ENCODE assay signal across 15 cellular contexts in the genomic region with DNA sequence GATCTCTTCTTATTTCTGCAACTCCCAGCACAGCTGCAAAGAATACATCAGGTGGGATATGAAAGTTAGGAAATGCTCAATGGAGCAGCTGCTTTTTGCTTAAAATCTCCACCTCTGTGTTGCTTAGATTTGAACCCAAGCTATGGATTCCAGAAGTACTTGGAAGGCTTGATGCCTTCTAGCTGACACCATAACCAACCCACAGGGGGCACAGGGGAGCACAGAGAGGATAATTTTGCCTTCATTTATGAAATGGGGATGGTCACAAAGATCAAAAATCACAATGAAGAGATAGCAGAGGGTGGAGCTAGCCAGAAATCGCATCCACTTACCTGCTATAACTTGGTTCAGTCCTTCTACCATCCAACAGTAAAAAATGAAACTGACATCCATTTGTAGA.
DNase-seq lines count a peak whose midpoint lies in the region; ATAC-seq and TF ChIP-seq lines count a peak whose summit lies in the region.
"Had no signal": no experiment of that assay in that cellular context is flagged by ENCODE, and none has a peak within 500 bp of the region (broad histone marks: within the 10 kb centered on the region; RNA-seq: fewer than 3 reads in every experiment).

No MANE protein-coding gene starts in this region.

- BruUV-seq in IMR-90 (replicated peaks; lab: Mats Ljungman, UMichigan): no TSS peak

- ATAC-seq in IMR-90 (ENCODE audit: low read depth) (no peak), lower lobe of right lung (no peak)

- no peak overlapping the region for H3K56ac ChIP-seq in IMR-90 (ENCODE audit: extremely low read depth, insufficient read depth, low read length)

- dilution Hi-C loops in IMR-90 (cut with HindIII; ENCODE audit: low sequenced_read_pairs, unreplicated experiment): no loop called here

- peaks cover 0 to 5% of the 10 kb centered on the region in 2 experiments; a peak in 1 of 4 replicates for H3K79me1 ChIP-seq in IMR-90 (ENCODE audit: low read depth in 1 of 2, low read length in 2 of 2)

- H3K4me1 ChIP-seq in IMR-90 (ENCODE audit: control insufficient read depth, insufficient read depth, low read length): peaks cover 5% of the 10 kb centered on the region
- H3K4me1 ChIP-seq in lower lobe of right lung: peaks cover 5% of the 10 kb centered on the region

- in situ Hi-C loops in IMR-90 (cut with MboI; ENCODE audit: low sequenced_read_pairs) (no loop called here), brain microvascular endothelial cell (cut with HindIII; ENCODE audit: low pct_ligation_motif_present, low sequenced_read_pairs) (no loop called here)

- no peak overlapping the region for H2BK20ac ChIP-seq in IMR-90 (ENCODE audit: low read depth, low read length)

- no peak overlapping the region for H3K27ac Mint-ChIP-seq in neural crest cell (ENCODE audit: unreplicated experiment)
- no peak overlapping the region for H3K27ac Mint-ChIP-seq in activated naive CD4-positive, alpha-beta T cell treated with anti-CD3 and anti-CD28 coated beads for 36 hours
- H3K27ac Mint-ChIP-seq: activated CD4-positive, alpha-beta T cell treated with anti-CD3 and anti-CD28 coated beads, Interleukin-2, amount 10 ng/mL, durations not matched to agents 7 days and 5 days; naive B cell had no signal

- no peak overlapping the region for H4K91ac ChIP-seq in IMR-90 (ENCODE audit: insufficient read depth, low read depth, low read length)

- no peaks in the 10 kb centered on the region for H3K27me3 ChIP-seq in GM06990 (replicated peaks; ENCODE audit: control insufficient read depth, insufficient read depth, low read length)
- no peaks in the 10 kb centered on the region for H3K27me3 ChIP-seq in IMR-90 (ENCODE audit: control insufficient read depth, insufficient read depth, low read length)
- no peaks in the 10 kb centered on the region for H3K27me3 ChIP-seq in brain microvascular endothelial cell (replicated peaks)
- H3K27me3 ChIP-seq in lower lobe of right lung (ENCODE audit: low read depth): no peaks in the 10 kb centered on the region
- H3K27me3 ChIP-seq: suprapubic skin had no signal

- H3K27ac ChIP-seq in IMR-90 (ENCODE audit: insufficient read depth, low read length) (no peak overlapping the region), brain microvascular endothelial cell (no peak overlapping the region), lower lobe of right lung (no peak overlapping the region)

- H3K9me3 ChIP-seq in IMR-90 (ENCODE audit: control insufficient read depth, insufficient read depth, low read length) (no peaks in the 10 kb centered on the region), lower lobe of right lung (no peaks in the 10 kb centered on the region)
- H3K9me3 ChIP-seq: suprapubic skin had no signal

- H3K14ac ChIP-seq in IMR-90 (replicated peaks; ENCODE audit: low read depth, low read length): no peak overlapping the region

- POLR2A ChIA-PET in IMR-90 (lab: Charles Lee; ENCODE audit: unreplicated experiment): no interaction called here

- no peak overlapping the region for H2AFZ ChIP-seq in IMR-90 (replicated peaks; ENCODE audit: low read length, poor library complexity)

- no peaks in the 10 kb centered on the region for H3K9me3 Mint-ChIP-seq in neural crest cell
- H3K9me3 Mint-ChIP-seq in activated naive CD4-positive, alpha-beta T cell treated with anti-CD3 and anti-CD28 coated beads for 36 hours: no peaks in the 10 kb centered on the region
- H3K9me3 Mint-ChIP-seq: activated CD4-positive, alpha-beta T cell treated with anti-CD3 and anti-CD28 coated beads, Interleukin-2, amount 10 ng/mL, durations not matched to agents 7 days and 5 days; naive B cell had no signal

- H2BK5ac ChIP-seq in IMR-90 (ENCODE audit: low read depth, low read length, poor library complexity, severe bottlenecking): no peak overlapping the region

- no peak overlapping the region for H3K4me2 ChIP-seq in IMR-90 (ENCODE audit: low read depth, low read length)

- no peaks in the 10 kb centered on the region for H4K20me1 ChIP-seq in IMR-90 (ENCODE audit: insufficient read depth, low read length)

- no peak overlapping the region for H3K4ac ChIP-seq in IMR-90 (ENCODE audit: low read depth, low read length)

- TF ChIP-seq RAD21 in IMR-90 (IDR thresholded peaks at IDR 0.05; ENCODE audit: low read length): no peak

- whole genome bisulfite sequencing in IMR-90 (ENCODE audit: extremely low coverage in 2 of 2, insufficient read length in 1 of 2), 2 experiments: no CpG with 5 or more reads among the region's 1 CpG

- no peak overlapping the region for H4K8ac ChIP-seq in IMR-90 (ENCODE audit: low read depth in 2 of 2, low read length in 2 of 2)

- CTCF ChIA-PET in IMR-90 (lab: Yijun Ruan, JAX): no interaction called here
- CTCF ChIA-PET in activated naive CD4-positive, alpha-beta T cell treated with anti-CD3 and anti-CD28 coated beads for 36 hours (lab: Charles Lee): no interaction called here

- H3K36me3 ChIP-seq in GM06990 (ENCODE audit: control insufficient read depth, insufficient read depth, low read length) (no peaks in the 10 kb centered on the region; the same call in 1 of the 2 replicates), IMR-90 (ENCODE audit: control insufficient read depth, insufficient read depth, low read length) (peaks cover 16% of the 10 kb centered on the region), brain microvascular endothelial cell (replicated peaks) (peaks cover 42% of the 10 kb centered on the region), lower lobe of right lung (no peaks in the 10 kb centered on the region)
- H3K36me3 ChIP-seq: suprapubic skin had no signal

- no peak for DNase-seq in GM06990 (ENCODE audit: extremely low read depth, insufficient read length)
- no peak for DNase-seq in IMR-90
- no peak for DNase-seq in brain microvascular endothelial cell
- DNase-seq in neural crest cell (ENCODE audit: low read depth, low spot score): no peak
- DNase-seq in NCI-H2196 treated with DMSO at 0.1 percent for 48 hours (lab: John Stamatoyannopoulos, UW; ENCODE audit: unreplicated experiment): no peak
- DNase-seq in activated naive CD4-positive, alpha-beta T cell treated with anti-CD3 and anti-CD28 coated beads for 36 hours: no peak
- no peak for DNase-seq in lower lobe of right lung
- DNase-seq in NCI-H128 (lab: John Stamatoyannopoulos, UW; ENCODE audit: unreplicated experiment): no peak
- DNase-seq: activated CD4-positive, alpha-beta T cell treated with anti-CD3 and anti-CD28 coated beads, Interleukin-2, amount 10 ng/mL, durations not matched to agents 7 days and 5 days; activated effector memory CD4-positive, alpha-beta T cell treated with anti-CD3 and anti-CD28 coated beads, Interleukin-2, amount 50 U/mL, for 16 hours; central memory CD4-positive, alpha-beta T cell; COR-L47; naive B cell; NCI-H1930 had no signal

- TF ChIP-seq CTCF in GM06990 (IDR thresholded peaks at IDR 0.05; ENCODE audit: insufficient read depth, low read length, poor library complexity, severe bottlenecking) (peak; percentile 20), IMR-90 (conservative IDR thresholded peaks at IDR 0.05; ENCODE audit: low read depth, low read length) (0 out of 2 replicates have a peak, but pooled peaks have one; percentile 29), brain microvascular endothelial cell (IDR thresholded peaks at IDR 0.05; ENCODE audit: low read depth, low read length, missing control alignments) (peak; percentile 63), neural crest cell (conservative IDR thresholded peaks at IDR 0.05) (peak; percentile 26), lower lobe of right lung (IDR thresholded peaks at IDR 0.05) (no peak)

- no peak overlapping the region for H3K23ac ChIP-seq in IMR-90 (ENCODE audit: low read depth, low read length)

- H3K4me1 Mint-ChIP-seq in neural crest cell: peaks cover 13% of the 10 kb centered on the region
- H3K4me1 Mint-ChIP-seq in activated naive CD4-positive, alpha-beta T cell treated with anti-CD3 and anti-CD28 coated beads for 36 hours (ENCODE audit: low read depth): peaks cover 2% of the 10 kb centered on the region
- H3K4me1 Mint-ChIP-seq: activated CD4-positive, alpha-beta T cell treated with anti-CD3 and anti-CD28 coated beads, Interleukin-2, amount 10 ng/mL, durations not matched to agents 7 days and 5 days; naive B cell had no signal

- H3K36me3 Mint-ChIP-seq in neural crest cell (ENCODE audit: low read depth): peaks cover 4% of the 10 kb centered on the region
- no peaks in the 10 kb centered on the region for H3K36me3 Mint-ChIP-seq in activated naive CD4-positive, alpha-beta T cell treated with anti-CD3 and anti-CD28 coated beads for 36 hours (ENCODE audit: low read depth)
- H3K36me3 Mint-ChIP-seq: naive B cell had no signal

- no peak overlapping the region for H3K9ac ChIP-seq in IMR-90 (ENCODE audit: low read depth, low read length)

- no peak overlapping the region for H2AK5ac ChIP-seq in IMR-90 (ENCODE audit: low read depth, low read length)

- no peak overlapping the region for H2BK120ac ChIP-seq in IMR-90 (ENCODE audit: low read depth, low read length)

- no peak overlapping the region for H2AK9ac ChIP-seq in IMR-90 (replicated peaks; ENCODE audit: low read depth, low read length, poor library complexity)

- H3K27me3 Mint-ChIP-seq in neural crest cell (ENCODE audit: low read depth): no peaks in the 10 kb centered on the region
- no peaks in the 10 kb centered on the region for H3K27me3 Mint-ChIP-seq in activated naive CD4-positive, alpha-beta T cell treated with anti-CD3 and anti-CD28 coated beads for 36 hours (ENCODE audit: low read depth)
- H3K27me3 Mint-ChIP-seq: activated CD4-positive, alpha-beta T cell treated with anti-CD3 and anti-CD28 coated beads, Interleukin-2, amount 10 ng/mL, durations not matched to agents 7 days and 5 days; naive B cell had no signal

- no peak for TF ChIP-seq POLR2A in IMR-90 (IDR thresholded peaks at IDR 0.05; ENCODE audit: low read depth, low read length)

- H3K4me3 Mint-ChIP-seq in neural crest cell: no peak overlapping the region
- no peak overlapping the region for H3K4me3 Mint-ChIP-seq in activated naive CD4-positive, alpha-beta T cell treated with anti-CD3 and anti-CD28 coated beads for 36 hours
- H3K4me3 Mint-ChIP-seq: activated CD4-positive, alpha-beta T cell treated with anti-CD3 and anti-CD28 coated beads, Interleukin-2, amount 10 ng/mL, durations not matched to agents 7 days and 5 days; naive B cell had no signal

- peaks cover 4% of the 10 kb centered on the region; the same call in 1 of the 2 replicates for H3K9me1 ChIP-seq in IMR-90 (ENCODE audit: insufficient read depth, low read length)

- no peak overlapping the region for H4K5ac ChIP-seq in IMR-90 (ENCODE audit: low read depth, low read length)

- intact Hi-C loops in IMR-90 (cut with micrococcal nuclease) (no loop called here), lower lobe of right lung (cut with DNase I) (no loop called here)
- intact Hi-C loops in activated naive CD4-positive, alpha-beta T cell treated with anti-CD3 and anti-CD28 coated beads for 36 hours (cut with micrococcal nuclease): no loop called here

- H3K18ac ChIP-seq in IMR-90 (ENCODE audit: low read depth, low read length): no peak overlapping the region

- H3K4me3 ChIP-seq in GM06990 (replicated peaks; ENCODE audit: low read depth, low read length): no peak overlapping the region
- H3K4me3 ChIP-seq in IMR-90 (ENCODE audit: insufficient read depth, low read depth, low read length): no peak overlapping the region
- no peak overlapping the region for H3K4me3 ChIP-seq in brain microvascular endothelial cell (ENCODE audit: low read depth, low read length)
- H3K4me3 ChIP-seq in lower lobe of right lung: no peak overlapping the region
- H3K4me3 ChIP-seq: suprapubic skin had no signal

- no peak overlapping the region for H2BK15ac ChIP-seq in IMR-90 (ENCODE audit: low read depth, low read length)
